In genomic region chr1:228922722-228923376, GRCh38 we compare ENCODE assay signal across 1 cellular context.
TF ChIP-seq lines count a peak whose summit lies in the region.

No MANE protein-coding gene starts in this region.

TF ChIP-seq in HepG2, 621 proteins besides CTCF, POLR2A, EP300 and RAD21 (continued from another document):
- TF ChIP-seq, protein P1, sequence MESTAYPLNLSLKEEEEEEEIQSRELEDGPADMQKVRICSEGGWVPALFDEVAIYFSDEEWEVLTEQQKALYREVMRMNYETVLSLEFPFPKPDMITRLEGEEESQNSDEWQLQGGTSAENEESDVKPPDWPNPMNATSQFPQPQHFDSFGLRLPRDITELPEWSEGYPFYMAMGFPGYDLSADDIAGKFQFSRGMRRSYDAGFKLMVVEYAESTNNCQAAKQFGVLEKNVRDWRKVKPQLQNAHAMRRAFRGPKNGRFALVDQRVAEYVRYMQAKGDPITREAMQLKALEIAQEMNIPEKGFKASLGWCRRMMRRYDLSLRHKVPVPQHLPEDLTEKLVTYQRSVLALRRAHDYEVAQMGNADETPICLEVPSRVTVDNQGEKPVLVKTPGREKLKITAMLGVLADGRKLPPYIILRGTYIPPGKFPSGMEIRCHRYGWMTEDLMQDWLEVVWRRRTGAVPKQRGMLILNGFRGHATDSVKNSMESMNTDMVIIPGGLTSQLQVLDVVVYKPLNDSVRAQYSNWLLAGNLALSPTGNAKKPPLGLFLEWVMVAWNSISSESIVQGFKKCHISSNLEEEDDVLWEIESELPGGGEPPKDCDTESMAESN (CRISPR knock-in tag; conservative IDR thresholded peaks at IDR 0.05) = no peak
